Comparison of ENCODE assay signal across 1 cellular context in the genomic region with DNA sequence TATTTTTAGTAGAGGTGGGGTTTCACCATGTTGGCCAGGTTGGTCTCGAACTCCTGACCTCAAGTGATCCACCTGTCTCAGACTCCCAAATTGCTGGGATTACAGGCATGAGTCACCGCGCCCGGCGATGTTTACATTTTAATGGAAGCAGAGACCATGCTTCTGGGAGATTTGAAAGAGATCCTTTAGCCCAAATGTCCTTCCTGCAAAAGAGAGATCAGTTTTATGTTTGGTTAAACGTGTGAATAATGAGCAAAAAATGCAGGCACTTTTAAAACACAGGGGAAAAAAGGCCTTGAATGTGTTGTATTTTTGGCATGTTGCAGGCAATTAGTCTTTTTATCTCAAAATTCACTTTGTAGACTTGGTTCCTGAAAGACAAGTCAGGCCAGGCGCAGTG.
TF ChIP-seq lines count a peak whose summit lies in the region.

No MANE protein-coding gene starts in this region.

TF ChIP-seq in K562, 482 proteins besides CTCF, POLR2A, EP300 and RAD21:
- TF ChIP-seq FOXK1 (CRISPR knock-in tag; IDR thresholded peaks at IDR 0.05; ENCODE audit: borderline replicate concordance): no peak
- TF ChIP-seq HNRNPLL (IDR thresholded peaks at IDR 0.05; ENCODE audit: low read depth, low read length, poor library complexity, severe bottlenecking): no peak
- TF ChIP-seq ZNF384 (IDR thresholded peaks at IDR 0.05; ENCODE audit: low read depth, low read length): no peak
- no peak for TF ChIP-seq ZNF224 (CRISPR knock-in tag; IDR thresholded peaks at IDR 0.05)
- no peak for TF ChIP-seq POLR2H (tag; IDR thresholded peaks at IDR 0.05; ENCODE audit: low read depth)
- no peak for TF ChIP-seq SAFB (IDR thresholded peaks at IDR 0.05; ENCODE audit: borderline replicate concordance, low read depth, low read length)
- TF ChIP-seq ATF3 (IDR thresholded peaks at IDR 0.05): peak; percentile 48; the same call in 1 of the 2 replicates
- no peak for TF ChIP-seq ATF3 (CRISPR knock-in tag; conservative IDR thresholded peaks at IDR 0.05)
- TF ChIP-seq SFPQ (IDR thresholded peaks at IDR 0.05; ENCODE audit: low read depth, low read length): no peak
- TF ChIP-seq FOXA1 (IDR thresholded peaks at IDR 0.05; ENCODE audit: borderline replicate concordance): no peak
- TF ChIP-seq NCOA6 (IDR thresholded peaks at IDR 0.05): no peak
- TF ChIP-seq TSHZ1 (CRISPR knock-in tag; IDR thresholded peaks at IDR 0.05): no peak
- no peak for TF ChIP-seq POLR2G (IDR thresholded peaks at IDR 0.05; ENCODE audit: low read depth, low read length)
- TF ChIP-seq ADNP (tag; IDR thresholded peaks at IDR 0.05): peak; percentile 21; the same call in 1 of the 2 replicates
- peak; percentile 23; the same call in 1 of the 2 replicates for TF ChIP-seq JUND (IDR thresholded peaks at IDR 0.05; ENCODE audit: borderline replicate concordance, low read depth, low read length)
- TF ChIP-seq JUND (tag; IDR thresholded peaks at IDR 0.05; ENCODE audit: borderline replicate concordance, low read depth, low read length): 0 out of 3 replicates have a peak, but pooled peaks have one; percentile 27
- TF ChIP-seq FOSL1 (tag; conservative IDR thresholded peaks at IDR 0.05): peak; percentile 48; the same call in 1 of the 2 replicates
- TF ChIP-seq TARDBP (IDR thresholded peaks at IDR 0.05): no peak
